Comparison of ENCODE assay signal across 9 cellular contexts in the genomic region with DNA sequence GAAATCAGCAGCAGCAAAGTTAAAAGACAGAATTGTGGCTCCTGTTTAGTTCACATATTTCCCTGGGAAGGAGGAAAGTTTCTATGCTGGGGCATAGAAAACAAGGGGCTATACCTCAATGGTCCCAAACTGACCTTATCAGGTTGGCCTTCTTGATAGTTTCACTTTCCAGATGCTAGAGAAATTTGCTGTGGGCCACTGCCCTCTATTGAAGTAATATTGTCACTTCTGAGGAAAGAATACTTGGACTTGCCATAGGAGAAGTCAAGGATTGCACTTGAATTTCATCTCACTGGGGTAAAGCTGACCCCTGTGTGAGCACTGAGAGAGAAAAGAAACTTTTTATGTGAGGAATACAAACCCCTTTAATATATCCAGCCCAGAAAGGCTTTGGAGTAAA. TPM values are rescaled to one million over a fixed set of nuclear protein-coding genes. Genes with fewer than 3 reads are reported as not detected.
DNase-seq lines count a peak whose midpoint lies in the region; ATAC-seq, FAIRE-seq and TF ChIP-seq lines count a peak whose summit lies in the region.
"Had no signal": no experiment of that assay in that cellular context is flagged by ENCODE, and none has a peak within 500 bp of the region (broad histone marks: within the 10 kb centered on the region; RNA-seq: fewer than 3 reads in every experiment).

No MANE protein-coding gene starts in this region.

- CTCF ChIA-PET in GM10248 (lab: Yijun Ruan, JAX), result interaction anchor here (1.0 to 17.6 kb wide), 21 partner anchors 13 to 417 kb away, joined by 3 to 377 read pairs (median 16); a partner anchor contains a TSS
- CTCF ChIA-PET in K562 (lab: Yijun Ruan, JAX; ENCODE audit: low intra/inter-chr PET ratio), result interaction anchor here (0.6 to 7.4 kb wide), 5 partner anchors 139 to 1542 kb away, joined by 3 to 123 read pairs (median 3); no protein-coding TSS in a partner anchor

- H3K27me3 Mint-ChIP-seq in osteocyte (ENCODE audit: unreplicated experiment), result peaks cover 46% of the 10 kb centered on the region

- TF ChIP-seq CTCF in GM10248 (IDR thresholded peaks at IDR 0.05; ENCODE audit: control extremely low read depth, extremely low read depth, low read depth, missing control alignments) (peak; percentile 43), K562 (IDR thresholded peaks at IDR 0.05 in 2 of 3, conservative IDR thresholded peaks at IDR 0.05 in 1 of 3; ENCODE audit: insufficient read depth in 2 of 3, low read depth in 1 of 3, low read length in 3 of 3) (peak; percentile 33 to 61 (median 35); a peak in 3 of 6 replicates), osteocyte (IDR thresholded peaks at IDR 0.05) (no peak)

- FAIRE-seq in K562 (lab: Jason Lieb, UNC), result no peak

- H2AFZ ChIP-seq in K562 (ENCODE audit: low read depth, low read length), result no peak overlapping the region

- no peaks in the 10 kb centered on the region for H3K36me3 Mint-ChIP-seq in osteocyte (ENCODE audit: unreplicated experiment)

- H3K9me3 ChIP-seq in K562 (replicated peaks; ENCODE audit: control insufficient read depth, insufficient read depth, low read depth, low read length), result no peaks in the 10 kb centered on the region

- H3K36me3 ChIP-seq in K562 (ENCODE audit: control insufficient read depth, insufficient read depth, low read length), result no peaks in the 10 kb centered on the region

- H3K27ac ChIP-seq in K562 (ENCODE audit: extremely low read depth, low read depth, low read length), result no peak overlapping the region
- H3K27ac ChIP-seq: KMS-11 had no signal

- no peaks in the 10 kb centered on the region for H4K20me1 ChIP-seq in K562 (replicated peaks; ENCODE audit: control insufficient read depth, insufficient read depth, low read length)

- H3K4me1 ChIP-seq in K562 (replicated peaks in 1 of 2; ENCODE audit: control insufficient read depth in 2 of 2, insufficient read depth in 2 of 2, low read length in 2 of 2), result no peaks in the 10 kb centered on the region; a peak in 1 of 5 replicates

- BruUV-seq in K562 (replicated peaks; lab: Mats Ljungman, UMichigan), result no TSS peak

- TF ChIP-seq POLR2A in K562 (conservative IDR thresholded peaks at IDR 0.05), result no peak
- TF ChIP-seq POLR2A in GM18505 (IDR thresholded peaks at IDR 0.05; ENCODE audit: borderline replicate concordance, extremely low read depth, insufficient read depth, insufficient read length), result no peak

- H3K9ac ChIP-seq in K562 (ENCODE audit: insufficient read depth in 1 of 2, low read depth in 2 of 2, low read length in 2 of 2), result no peak overlapping the region
- H3K9ac ChIP-seq: KMS-11 had no signal

- H3K4me1 Mint-ChIP-seq in osteocyte (ENCODE audit: unreplicated experiment), result no peaks in the 10 kb centered on the region

- no peaks in the 10 kb centered on the region for H3K27me3 ChIP-seq in K562 (ENCODE audit: control insufficient read depth in 2 of 2, insufficient read depth in 2 of 2, low read length in 2 of 2)

- TF ChIP-seq RAD21 in K562 (CRISPR knock-in tag; conservative IDR thresholded peaks at IDR 0.05 in 1 of 2, IDR thresholded peaks at IDR 0.05 in 1 of 2), result peak; percentile 77 to 80

- intact Hi-C loops in K562 (cut with micrococcal nuclease), result loop anchor here (5.0 to 10.0 kb wide), 6 partner anchors 69 to 1039 kb away; no protein-coding TSS in a partner anchor

- H3K27ac Mint-ChIP-seq in osteocyte (ENCODE audit: unreplicated experiment), result no peak overlapping the region
- H3K27ac Mint-ChIP-seq: activated naive CD4-positive, alpha-beta T cell treated with anti-CD3 and anti-CD28 coated beads, Interleukin-2, amount 10 ng/mL, durations not matched to agents 7 days and 5 days had no signal

- POLR2A ChIA-PET in GM10248 (lab: Yijun Ruan, JAX), result interaction anchor here (0.6 kb wide), 1 partner anchor 138 kb away, joined by 3 read pairs; no protein-coding TSS in a partner anchor
- POLR2A ChIA-PET in K562 (lab: Yijun Ruan, JAX), result interaction anchor here (1.7 kb wide), 1 partner anchor 138 kb away, joined by 5 read pairs; no protein-coding TSS in a partner anchor

- H3K9me1 ChIP-seq in K562 (ENCODE audit: control insufficient read depth, insufficient read depth, low read length), result no peaks in the 10 kb centered on the region

- H3K9me3 Mint-ChIP-seq in osteocyte (ENCODE audit: unreplicated experiment), result peaks cover 10% of the 10 kb centered on the region

- no peak overlapping the region for H3K4me3 Mint-ChIP-seq in osteocyte (ENCODE audit: unreplicated experiment)
- H3K4me3 Mint-ChIP-seq: activated naive CD4-positive, alpha-beta T cell treated with anti-CD3 and anti-CD28 coated beads, Interleukin-2, amount 10 ng/mL, durations not matched to agents 7 days and 5 days had no signal

- H3K79me2 ChIP-seq in K562 (ENCODE audit: control insufficient read depth, insufficient read depth, low read length), result no peaks in the 10 kb centered on the region

- in situ Hi-C loops in K562 (cut with MboI), result loop anchor here (5.0 to 10.0 kb wide), 3 partner anchors 134 to 572 kb away; a partner anchor contains a TSS

- H3K4me2 ChIP-seq in K562 (ENCODE audit: insufficient read depth, low read length), result no peak overlapping the region
- H3K4me2 ChIP-seq: KMS-11 had no signal

- ATAC-seq in K562, result no peak; the same call in 2 of the 3 replicates
- ATAC-seq in GM18505 (IDR thresholded peaks at IDR 0.05; ENCODE audit: unreplicated experiment), result no peak

- no peak overlapping the region for H3K4me3 ChIP-seq in K562

- TF ChIP-seq EP300 in K562 (IDR thresholded peaks at IDR 0.05; ENCODE audit: low read length), result no peak

- DNase-seq in GM10248 (ENCODE audit: extremely low spot score), result no peak
- DNase-seq in LHCN-M2 (ENCODE audit: low read depth), result peak; percentile 26
- DNase-seq in K562 (ENCODE audit: extremely low read depth in 1 of 4, low spot score in 3 of 4), result peak in 1 of 4 experiments; percentile 17
- peak; percentile 2 for DNase-seq in osteocyte (ENCODE audit: extremely low spot score, unreplicated experiment)
- DNase-seq in mesenteric fat pad (ENCODE audit: low spot score), result no peak
- no peak for DNase-seq in NCI-H69 (lab: John Stamatoyannopoulos, UW)
- DNase-seq: activated naive CD4-positive, alpha-beta T cell treated with anti-CD3 and anti-CD28 coated beads, Interleukin-2, amount 10 ng/mL, durations not matched to agents 7 days and 5 days had no signal

TF ChIP-seq in K562, 482 proteins besides CTCF, POLR2A, EP300 and RAD21:
- TF ChIP-seq, protein P1, sequence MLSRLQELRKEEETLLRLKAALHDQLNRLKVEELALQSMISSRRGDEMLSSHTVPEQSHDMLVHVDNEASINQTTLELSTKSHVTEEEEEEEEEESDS (CRISPR knock-in tag; IDR thresholded peaks at IDR 0.05), result no peak
- TF ChIP-seq ZNF668 (CRISPR knock-in tag; IDR thresholded peaks at IDR 0.05) (no peak), HOXB6 (CRISPR knock-in tag; IDR thresholded peaks at IDR 0.05; ENCODE audit: borderline replicate concordance) (no peak), ERF (CRISPR knock-in tag; IDR thresholded peaks at IDR 0.05) (no peak), ZSCAN29 (IDR thresholded peaks at IDR 0.05) (no peak)
- TF ChIP-seq, protein P2, sequence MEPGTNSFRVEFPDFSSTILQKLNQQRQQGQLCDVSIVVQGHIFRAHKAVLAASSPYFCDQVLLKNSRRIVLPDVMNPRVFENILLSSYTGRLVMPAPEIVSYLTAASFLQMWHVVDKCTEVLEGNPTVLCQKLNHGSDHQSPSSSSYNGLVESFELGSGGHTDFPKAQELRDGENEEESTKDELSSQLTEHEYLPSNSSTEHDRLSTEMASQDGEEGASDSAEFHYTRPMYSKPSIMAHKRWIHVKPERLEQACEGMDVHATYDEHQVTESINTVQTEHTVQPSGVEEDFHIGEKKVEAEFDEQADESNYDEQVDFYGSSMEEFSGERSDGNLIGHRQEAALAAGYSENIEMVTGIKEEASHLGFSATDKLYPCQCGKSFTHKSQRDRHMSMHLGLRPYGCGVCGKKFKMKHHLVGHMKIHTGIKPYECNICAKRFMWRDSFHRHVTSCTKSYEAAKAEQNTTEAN (CRISPR knock-in tag; IDR thresholded peaks at IDR 0.05), result no peak
- TF ChIP-seq, protein P3, sequence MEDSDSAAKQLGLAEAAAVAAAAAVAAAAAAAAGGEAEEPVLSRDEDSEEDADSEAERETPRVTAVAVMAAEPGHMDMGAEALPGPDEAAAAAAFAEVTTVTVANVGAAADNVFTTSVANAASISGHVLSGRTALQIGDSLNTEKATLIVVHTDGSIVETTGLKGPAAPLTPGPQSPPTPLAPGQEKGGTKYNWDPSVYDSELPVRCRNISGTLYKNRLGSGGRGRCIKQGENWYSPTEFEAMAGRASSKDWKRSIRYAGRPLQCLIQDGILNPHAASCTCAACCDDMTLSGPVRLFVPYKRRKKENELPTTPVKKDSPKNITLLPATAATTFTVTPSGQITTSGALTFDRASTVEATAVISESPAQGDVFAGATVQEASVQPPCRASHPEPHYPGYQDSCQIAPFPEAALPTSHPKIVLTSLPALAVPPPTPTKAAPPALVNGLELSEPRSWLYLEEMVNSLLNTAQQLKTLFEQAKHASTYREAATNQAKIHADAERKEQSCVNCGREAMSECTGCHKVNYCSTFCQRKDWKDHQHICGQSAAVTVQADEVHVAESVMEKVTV (CRISPR knock-in tag; IDR thresholded peaks at IDR 0.05), result peak; percentile 53; the same call in 1 of the 2 replicates

RNA-seq across cellular contexts. Expression of a gene that starts 49.3 kb away (rescaled TPM):
- total RNA-seq in LHCN-M2 (2014; rRNA removed), result 0.06 TPM in 1 of 2 replicates, not detected in the other
- polyA plus RNA-seq in LHCN-M2 (2012), result not detected
- not detected in 2 replicates for total RNA-seq in K562 (2011; cell fraction: chromatin; rRNA removed; ENCODE audit: low replicate concordance)
- total RNA-seq in K562 (2011; cell fraction: nucleolus; rRNA removed), result not detected in 2 replicates
- not detected in 2 replicates for total RNA-seq in K562 (2011; cell fraction: nucleoplasm; rRNA removed)
- total RNA-seq in K562 (2014; rRNA removed), result not detected in 2 replicates
- total RNA-seq in K562 (2014; rRNA removed; fragmentation: Illumina TruSeq; extraction: Trizol), result not detected in 2 replicates
- total RNA-seq in K562 (2015; rRNA removed; fragmentation: Illumina TruSeq; extraction: Trizol), result not detected in 2 replicates
- total RNA-seq in K562 (2021), result not detected in 2 replicates
- not detected in 2 replicates for polyA plus RNA-seq in K562 (2011; rRNA removed)
- polyA plus RNA-seq in K562 (2011; cell fraction: cytosol; rRNA removed), result not detected in 2 replicates
- not detected in 2 replicates for polyA plus RNA-seq in K562 (2011; cell fraction: nucleus; rRNA removed)
- polyA plus RNA-seq in K562 (2012), result not detected in 2 replicates
- not detected in 2 replicates for polyA plus RNA-seq in K562 (2014; fragmentation: Illumina TruSeq; extraction: Trizol)
- not detected for polyA plus RNA-seq in K562 (2014; fragmentation: Nextera tagmentation; extraction: Ambion mirVana)
- polyA plus RNA-seq in K562 (2014; rRNA removed), result not detected in 2 replicates
- polyA minus RNA-seq in K562 (2011; rRNA and poly(A)+ RNA removed), result not detected in 2 replicates
- polyA minus RNA-seq in K562 (2011; cell fraction: cytosol; rRNA and poly(A)+ RNA removed), result not detected in 2 replicates
- not detected in 2 replicates for polyA minus RNA-seq in K562 (2011; cell fraction: nucleus; rRNA and poly(A)+ RNA removed)
- total RNA-seq in osteocyte, result not detected in 2 replicates
- total RNA-seq in mesenteric fat pad, result 0.16 TPM

Comparison
In these comparisons a context has a peak if more than half of its experiments do, and no peak if none do; other contexts are left out.
1. DNase-seq: peak in LHCN-M2 (single experiment) and osteocyte (single experiment); none in GM10248 (single experiment), mesenteric fat pad (single experiment) and NCI-H69 (single experiment).